ENCODE assay signal across 29 cellular contexts in the genomic region with DNA sequence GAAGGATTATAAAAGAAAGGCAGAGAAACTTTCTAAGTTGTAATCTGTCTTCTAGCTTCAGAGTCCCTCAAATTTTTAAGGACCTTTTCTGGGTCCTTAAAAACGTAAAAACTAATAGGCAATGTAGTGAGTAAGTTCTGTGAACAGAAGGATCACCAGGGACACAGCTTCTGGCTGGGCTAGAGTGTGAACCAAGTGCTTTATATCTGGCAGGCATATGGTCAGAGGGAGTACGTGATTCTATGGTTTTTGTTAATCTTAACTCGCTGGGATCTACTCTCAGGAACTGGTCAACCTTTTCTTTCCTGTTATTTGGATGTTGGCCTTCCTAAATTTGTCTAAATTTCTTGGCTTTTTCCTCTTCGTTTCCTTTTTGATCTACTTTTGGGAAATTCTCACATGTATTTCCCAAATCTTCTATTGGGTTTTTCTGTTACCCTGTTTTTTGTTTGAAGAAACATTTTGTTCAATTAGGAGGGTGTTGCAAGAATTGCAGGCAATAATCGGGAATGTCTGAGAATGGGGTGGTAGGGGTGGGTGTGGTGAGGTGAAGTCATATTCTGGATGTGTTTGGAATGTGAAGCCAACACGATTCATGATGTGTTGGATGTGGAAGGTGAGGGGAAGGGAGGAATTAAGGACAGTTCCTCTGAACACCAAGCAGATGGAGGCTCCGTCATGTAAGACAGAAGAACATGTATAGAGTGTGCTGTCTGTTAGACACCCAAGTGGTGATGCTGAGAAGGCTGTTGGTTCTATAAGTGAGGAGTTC.
DNase-seq lines count a peak whose midpoint lies in the region; ATAC-seq and TF ChIP-seq lines count a peak whose summit lies in the region.
"Had no signal": no experiment of that assay in that cellular context is flagged by ENCODE, and none has a peak within 500 bp of the region (broad histone marks: within the 10 kb centered on the region; RNA-seq: fewer than 3 reads in every experiment).

No MANE protein-coding gene starts in this region.

- H3K4me1 Mint-ChIP-seq in MCF 10A (ENCODE audit: insufficient read depth, unreplicated experiment), result peaks cover 22% of the 10 kb centered on the region
- no peaks in the 10 kb centered on the region for H3K4me1 Mint-ChIP-seq in activated T-cell treated with anti-CD3 and anti-CD28 coated beads, Interleukin-2, amount 50 U/mL, for 4 hours (ENCODE audit: low read depth)
- H3K4me1 Mint-ChIP-seq in naive thymus-derived CD4-positive, alpha-beta T cell, result no peaks in the 10 kb centered on the region
- H3K4me1 Mint-ChIP-seq: central memory CD8-positive, alpha-beta T cell; H9; IgD-negative memory B cell; stimulated activated effector memory CD8-positive, alpha-beta T cell treated with anti-CD3 and anti-CD28 coated beads, Interleukin-12 subunit alpha, Interleukin-12 subunit beta, amount 100 ng/mL, for 72 hours had no signal

- H3K4me2 ChIP-seq in mammary epithelial cell (ENCODE audit: insufficient read depth, low read depth, low read length), result no peak overlapping the region

- BruUV-seq in MCF 10A (replicated peaks; lab: Mats Ljungman, UMichigan) (TSS peak; percentile 97), mammary epithelial cell (replicated peaks; lab: Mats Ljungman, UMichigan) (no TSS peak)

- dilution Hi-C loops in mammary epithelial cell (cut with HindIII; ENCODE audit: low sequenced_read_pairs), result no loop called here

- H3K4me3 Mint-ChIP-seq in MCF 10A (ENCODE audit: unreplicated experiment), result peak overlapping the region; percentile 1
- H3K4me3 Mint-ChIP-seq in activated T-cell treated with anti-CD3 and anti-CD28 coated beads, Interleukin-2, amount 50 U/mL, for 4 hours, result no peak overlapping the region
- H3K4me3 Mint-ChIP-seq in naive thymus-derived CD4-positive, alpha-beta T cell, result no peak overlapping the region
- H3K4me3 Mint-ChIP-seq: activated naive CD4-positive, alpha-beta T cell treated with anti-CD3 and anti-CD28 coated beads for 36 hours; activated T-helper 1 cell treated with anti-CD3 and anti-CD28 coated beads, Interleukin-12 subunit alpha, Interleukin-12 subunit beta, Interleukin-2, Interleukin-4 antibody, amounts not matched to agents 30 ng/mL and 10 ng/mL and 1 ng/mL, durations not matched to agents 14 hours and 24 hours and 36 hours; CD8-positive, alpha-beta T cell; central memory CD8-positive, alpha-beta T cell; H9; IgD-negative memory B cell; natural killer cell treated with Interleukin-12 subunit alpha and Interleukin-12 subunit beta and Interleukin-15 and Interleukin-18, amount 100 ng/mL, for 72 hours; stimulated activated effector memory CD8-positive, alpha-beta T cell treated with anti-CD3 and anti-CD28 coated beads, Interleukin-12 subunit alpha, Interleukin-12 subunit beta, amount 100 ng/mL, for 72 hours had no signal

- H3K4me1 ChIP-seq in mammary epithelial cell (ENCODE audit: insufficient read depth, low read length), result no peaks in the 10 kb centered on the region
- H3K4me1 ChIP-seq in naive thymus-derived CD4-positive, alpha-beta T cell (ENCODE audit: control insufficient read depth in 2 of 2, insufficient read depth in 2 of 2, low read length in 2 of 2), result no peaks in the 10 kb centered on the region
- H3K4me1 ChIP-seq: adrenal gland, BE2C, gastrocnemius medialis had no signal

- H3K9ac ChIP-seq in mammary epithelial cell (ENCODE audit: insufficient read depth, low read length), result no peak overlapping the region

- 27% methylated on average over 7 of the region's 7 CpGs for WGBS in mammary epithelial cell (ENCODE audit: low coverage, missing lambda C conversion rate)

- peak; percentile 68 for DNase-seq in MCF 10A (ENCODE audit: unreplicated experiment)
- no peak for DNase-seq in mammary epithelial cell
- peak; percentile 1 for DNase-seq in NCI-H226
- peak; percentile 44 for DNase-seq in fibroblast of the aortic adventitia (ENCODE audit: low read depth)
- no peak for DNase-seq in RPMI8226
- DNase-seq in NCI-H2081 treated with DMSO at 0.1 percent for 48 hours (lab: John Stamatoyannopoulos, UW), result no peak
- no peak for DNase-seq in activated T-cell treated with anti-CD3 and anti-CD28 coated beads, Interleukin-2, amount 50 U/mL, for 4 hours
- no peak for DNase-seq in naive thymus-derived CD4-positive, alpha-beta T cell
- DNase-seq: activated CD4-positive, alpha-beta T cell treated with anti-CD3 and anti-CD28 coated beads, Interleukin-2, amount 50 U/mL, for 48 hours; activated CD8-positive, alpha-beta memory T cell treated with anti-CD3 and anti-CD28 coated beads, Interleukin-2, amount 50 U/mL, for 4 hours; activated naive CD4-positive, alpha-beta T cell treated with anti-CD3 and anti-CD28 coated beads for 36 hours; adrenal gland; BE2C; CD8-positive, alpha-beta T cell; gastrocnemius medialis; H9; kidney glomerular epithelial cell; NCI-H446 treated with DMSO at 0.1 percent for 48 hours; NCI-H82; sigmoid colon; stimulated activated CD4-positive, alpha-beta T cell treated with anti-CD3 and anti-CD28 coated beads, Interleukin-15, amount 100 ng/mL, for 24 hours; T-helper 1 cell; transverse colon had no signal

- in situ Hi-C loops in mammary epithelial cell (cut with MboI; ENCODE audit: low sequenced_read_pairs in 2 of 2), result no loop called here

- ATAC-seq in activated T-cell treated with anti-CD3 and anti-CD28 coated beads, Interleukin-2, amount 50 U/mL, for 4 hours, result no peak
- ATAC-seq in naive thymus-derived CD4-positive, alpha-beta T cell, result no peak
- ATAC-seq: CD8-positive, alpha-beta T cell; natural killer cell treated with Interleukin-12 subunit alpha and Interleukin-12 subunit beta and Interleukin-15 and Interleukin-18, amount 100 ng/mL, for 72 hours; stimulated activated effector memory CD8-positive, alpha-beta T cell treated with anti-CD3 and anti-CD28 coated beads, Interleukin-12 subunit alpha, Interleukin-12 subunit beta, amount 100 ng/mL, for 72 hours had no signal

- H3K27me3 ChIP-seq in mammary epithelial cell (ENCODE audit: insufficient read depth, low read length), result no peaks in the 10 kb centered on the region
- H3K27me3 ChIP-seq in naive thymus-derived CD4-positive, alpha-beta T cell (ENCODE audit: control insufficient read depth in 2 of 2, insufficient read depth in 2 of 2, low read length in 2 of 2), result no peaks in the 10 kb centered on the region
- H3K27me3 ChIP-seq: adrenal gland, BE2C, gastrocnemius medialis, sigmoid colon, transverse colon had no signal

- peaks cover 11% of the 10 kb centered on the region for H3K9me3 Mint-ChIP-seq in MCF 10A (ENCODE audit: unreplicated experiment)
- no peaks in the 10 kb centered on the region for H3K9me3 Mint-ChIP-seq in activated T-cell treated with anti-CD3 and anti-CD28 coated beads, Interleukin-2, amount 50 U/mL, for 4 hours
- peaks cover 0 to 6% (median 0%) of the 10 kb centered on the region in 11 donors for H3K9me3 Mint-ChIP-seq in naive thymus-derived CD4-positive, alpha-beta T cell
- H3K9me3 Mint-ChIP-seq: activated naive CD4-positive, alpha-beta T cell treated with anti-CD3 and anti-CD28 coated beads for 36 hours; activated T-helper 1 cell treated with anti-CD3 and anti-CD28 coated beads, Interleukin-12 subunit alpha, Interleukin-12 subunit beta, Interleukin-2, Interleukin-4 antibody, amounts not matched to agents 30 ng/mL and 10 ng/mL and 1 ng/mL, durations not matched to agents 14 hours and 24 hours and 36 hours; H9 had no signal

- H3K4me3 ChIP-seq in mammary epithelial cell (replicated peaks in 1 of 3; ENCODE audit: insufficient read depth in 1 of 3, low read depth in 2 of 3, low read length in 3 of 3) (no peak overlapping the region), fibroblast of the aortic adventitia (ENCODE audit: low read depth, low read length) (no peak overlapping the region)
- H3K4me3 ChIP-seq in naive thymus-derived CD4-positive, alpha-beta T cell (ENCODE audit: low read length), result no peak overlapping the region
- H3K4me3 ChIP-seq: adrenal gland, gastrocnemius medialis, sigmoid colon, transverse colon had no signal

- no peaks in the 10 kb centered on the region for H4K20me1 ChIP-seq in mammary epithelial cell (ENCODE audit: insufficient read depth, low read length)

- no peaks in the 10 kb centered on the region for H3K36me3 ChIP-seq in mammary epithelial cell (ENCODE audit: insufficient read depth, low read length)
- no peaks in the 10 kb centered on the region for H3K36me3 ChIP-seq in naive thymus-derived CD4-positive, alpha-beta T cell (ENCODE audit: control insufficient read depth in 2 of 3, insufficient read depth in 3 of 3, low read length in 3 of 3)
- H3K36me3 ChIP-seq: adrenal gland, BE2C, gastrocnemius medialis, sigmoid colon, transverse colon had no signal

- no peak overlapping the region for H3K27ac ChIP-seq in mammary epithelial cell (ENCODE audit: insufficient read depth, low read depth, low read length)
- H3K27ac ChIP-seq in naive thymus-derived CD4-positive, alpha-beta T cell (ENCODE audit: low read depth, low read length), result no peak overlapping the region
- H3K27ac ChIP-seq: 22Rv1, adrenal gland, gastrocnemius medialis, transverse colon had no signal

- no peak overlapping the region for H2AFZ ChIP-seq in mammary epithelial cell (ENCODE audit: low read depth, low read length)

- no peaks in the 10 kb centered on the region for H3K36me3 Mint-ChIP-seq in MCF 10A (ENCODE audit: insufficient read depth, unreplicated experiment)
- H3K36me3 Mint-ChIP-seq in activated T-cell treated with anti-CD3 and anti-CD28 coated beads, Interleukin-2, amount 50 U/mL, for 4 hours (ENCODE audit: insufficient read depth), result no peaks in the 10 kb centered on the region
- no peaks in the 10 kb centered on the region for H3K36me3 Mint-ChIP-seq in naive thymus-derived CD4-positive, alpha-beta T cell
- H3K36me3 Mint-ChIP-seq: CD8-positive, alpha-beta T cell; IgD-negative memory B cell; natural killer cell treated with Interleukin-12 subunit alpha and Interleukin-12 subunit beta and Interleukin-15 and Interleukin-18, amount 100 ng/mL, for 72 hours; stimulated activated effector memory CD8-positive, alpha-beta T cell treated with anti-CD3 and anti-CD28 coated beads, Interleukin-12 subunit alpha, Interleukin-12 subunit beta, amount 100 ng/mL, for 72 hours had no signal

- peaks cover 10% of the 10 kb centered on the region for H3K9me3 ChIP-seq in mammary epithelial cell (replicated peaks; ENCODE audit: insufficient read depth, low read length)
- H3K9me3 ChIP-seq in naive thymus-derived CD4-positive, alpha-beta T cell (ENCODE audit: control insufficient read depth in 2 of 3, low read length in 3 of 3), result no peaks in the 10 kb centered on the region
- H3K9me3 ChIP-seq: adrenal gland, BE2C, gastrocnemius medialis, sigmoid colon, transverse colon had no signal

- H3K27me3 Mint-ChIP-seq in MCF 10A (ENCODE audit: insufficient read depth, unreplicated experiment), result no peaks in the 10 kb centered on the region
- no peaks in the 10 kb centered on the region for H3K27me3 Mint-ChIP-seq in activated T-cell treated with anti-CD3 and anti-CD28 coated beads, Interleukin-2, amount 50 U/mL, for 4 hours (ENCODE audit: low read depth)
- H3K27me3 Mint-ChIP-seq in naive thymus-derived CD4-positive, alpha-beta T cell, result no peaks in the 10 kb centered on the region
- H3K27me3 Mint-ChIP-seq: central memory CD8-positive, alpha-beta T cell; IgD-negative memory B cell; natural killer cell treated with Interleukin-12 subunit alpha and Interleukin-12 subunit beta and Interleukin-15 and Interleukin-18, amount 100 ng/mL, for 72 hours had no signal

- H3K79me2 ChIP-seq in mammary epithelial cell (ENCODE audit: insufficient read depth, low read length), result no peaks in the 10 kb centered on the region

- intact Hi-C loops in MCF 10A (cut with micrococcal nuclease), result loop anchor here (1.0 to 5.0 kb wide), 3 partner anchors 25 to 407 kb away; no protein-coding TSS in a partner anchor
- intact Hi-C loops in mammary epithelial cell (cut with micrococcal nuclease), result no loop called here
- intact Hi-C loops in naive thymus-derived CD4-positive, alpha-beta T cell (cut with micrococcal nuclease), result no loop called here

- POLR2A ChIA-PET in MCF 10A (lab: Yijun Ruan, JAX), result interaction anchor here (0.6 to 1.4 kb wide), 2 partner anchors 69 to 132 kb away, joined by 4 read pairs; no protein-coding TSS in a partner anchor
- POLR2A ChIA-PET in naive thymus-derived CD4-positive, alpha-beta T cell (lab: Charles Lee), result no interaction called here

- peak overlapping the region; percentile 88 for H3K27ac Mint-ChIP-seq in MCF 10A (ENCODE audit: low read depth, unreplicated experiment)
- no peak overlapping the region for H3K27ac Mint-ChIP-seq in naive thymus-derived CD4-positive, alpha-beta T cell
- H3K27ac Mint-ChIP-seq: activated naive CD4-positive, alpha-beta T cell treated with anti-CD3 and anti-CD28 coated beads for 36 hours; activated T-helper 1 cell treated with anti-CD3 and anti-CD28 coated beads, Interleukin-12 subunit alpha, Interleukin-12 subunit beta, Interleukin-2, Interleukin-4 antibody, amounts not matched to agents 30 ng/mL and 10 ng/mL and 1 ng/mL, durations not matched to agents 14 hours and 24 hours and 36 hours; CD8-positive, alpha-beta T cell; H9; IgD-negative memory B cell; natural killer cell treated with Interleukin-12 subunit alpha and Interleukin-12 subunit beta and Interleukin-15 and Interleukin-18, amount 100 ng/mL, for 72 hours; stimulated activated effector memory CD8-positive, alpha-beta T cell treated with anti-CD3 and anti-CD28 coated beads, Interleukin-12 subunit alpha, Interleukin-12 subunit beta, amount 100 ng/mL, for 72 hours had no signal

- CTCF ChIA-PET in MCF 10A (lab: Yijun Ruan, JAX) (interaction anchor here (0.6 to 1.3 kb wide), 6 partner anchors 95 to 323 kb away, joined by 3 to 4 read pairs (median 4); no protein-coding TSS in a partner anchor), mammary epithelial cell (lab: Charles Lee; ENCODE audit: low non-redundant PET) (no interaction called here)
- CTCF ChIA-PET in naive thymus-derived CD4-positive, alpha-beta T cell (lab: Charles Lee), result no interaction called here

- TF ChIP-seq CTCF in MCF 10A (IDR thresholded peaks at IDR 0.05; ENCODE audit: unreplicated experiment) (no peak), mammary epithelial cell (conservative IDR thresholded peaks at IDR 0.05 in 1 of 2, IDR thresholded peaks at IDR 0.05 in 1 of 2; ENCODE audit: extremely low read depth in 1 of 2, insufficient read depth in 1 of 2, low read depth in 1 of 2, low read length in 2 of 2) (no peak), fibroblast of the aortic adventitia (IDR thresholded peaks at IDR 0.05; ENCODE audit: insufficient read depth, low read length) (no peak)

Comparison
In these comparisons a context has a peak if more than half of its experiments do, and no peak if none do; other contexts are left out.
1. DNase-seq: peak in MCF 10A (single experiment), NCI-H226 (single experiment) and fibroblast of the aortic adventitia (single experiment); none in mammary epithelial cell (single experiment), RPMI8226 (single experiment), NCI-H2081 treated with DMSO at 0.1 percent for 48 hours (single experiment), activated T-cell treated with anti-CD3 and anti-CD28 coated beads, Interleukin-2, amount 50 U/mL, for 4 hours (single experiment) and naive thymus-derived CD4-positive, alpha-beta T cell (0 of 9).